11 cellular contexts compared by ENCODE assay signal in the genomic region with DNA sequence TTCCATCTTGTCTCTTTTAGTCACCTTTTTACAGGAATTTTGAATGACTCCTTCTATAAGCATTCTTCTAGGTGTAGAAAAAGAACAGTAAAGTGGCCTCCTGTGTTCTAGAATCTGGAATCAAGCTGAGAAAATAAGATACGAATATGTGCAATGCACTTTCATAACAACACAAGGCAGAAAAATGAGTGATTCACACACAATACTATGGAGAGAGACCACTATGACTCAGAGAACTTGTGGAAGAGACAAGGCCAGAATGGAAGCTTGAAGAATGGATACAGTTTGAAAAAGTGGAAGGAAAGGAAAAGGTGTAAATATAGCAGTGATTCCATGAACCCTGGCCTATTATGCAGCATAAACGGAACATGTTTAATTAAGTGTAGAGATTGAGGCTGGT. TPM values are rescaled to one million over a fixed set of nuclear protein-coding genes. Genes with fewer than 3 reads are reported as not detected.
DNase-seq lines count a peak whose midpoint lies in the region; ATAC-seq, FAIRE-seq and TF ChIP-seq lines count a peak whose summit lies in the region.
"Had no signal": no experiment of that assay in that cellular context is flagged by ENCODE, and none has a peak within 500 bp of the region (broad histone marks: within the 10 kb centered on the region; RNA-seq: fewer than 3 reads in every experiment).

No MANE protein-coding gene starts in this region.

- no peaks in the 10 kb centered on the region for H3K27me3 ChIP-seq in CD4-positive, alpha-beta T cell (ENCODE audit: control insufficient read depth, insufficient read depth, low read length)
- H3K27me3 ChIP-seq: ascending aorta, hepatocyte had no signal

- no peak overlapping the region for H3K27ac ChIP-seq in CD4-positive, alpha-beta T cell (ENCODE audit: low read depth, low read length)
- H3K27ac ChIP-seq: ascending aorta, hepatocyte had no signal

- H3K4me3 Mint-ChIP-seq in CD4-positive, alpha-beta T cell, result peak overlapping the region; percentile 51
- H3K4me3 Mint-ChIP-seq in activated T-helper 2 cell treated with anti-CD3 and anti-CD28 coated beads, Interferon-gamma antibody, Interleukin-2, Interleukin-4, amounts not matched to agents 10 μg/mL and 5 μg/mL and 100 μg/mL, durations not matched to agents 14 hours and 24 hours and 36 hours (ENCODE audit: low read depth), result peak overlapping the region; percentile 34

- no peaks in the 10 kb centered on the region for H3K36me3 Mint-ChIP-seq in CD4-positive, alpha-beta T cell (ENCODE audit: low read depth)
- H3K36me3 Mint-ChIP-seq in activated T-helper 2 cell treated with anti-CD3 and anti-CD28 coated beads, Interferon-gamma antibody, Interleukin-2, Interleukin-4, amounts not matched to agents 10 μg/mL and 5 μg/mL and 100 μg/mL, durations not matched to agents 14 hours and 24 hours and 36 hours (ENCODE audit: low read depth), result peaks cover 14% of the 10 kb centered on the region
- H3K36me3 Mint-ChIP-seq: naive B cell had no signal

- DNase-seq in CD4-positive, alpha-beta T cell, result no peak
- DNase-seq in HTR-8/SVneo (ENCODE audit: insufficient read length, low spot score) (peak; percentile 4), glomerular endothelial cell (ENCODE audit: extremely low read depth, low read depth, low spot score) (peak; percentile 33), NCI-H187 treated with DMSO at 0.1 percent for 48 hours (lab: John Stamatoyannopoulos, UW) (no peak), DMS53 (lab: John Stamatoyannopoulos, UW) (no peak), NCI-H2171 (lab: John Stamatoyannopoulos, UW) (no peak), hepatic stellate cell (ENCODE audit: low spot score) (no peak)
- no peak for DNase-seq in activated T-helper 2 cell treated with anti-CD3 and anti-CD28 coated beads, Interferon-gamma antibody, Interleukin-2, Interleukin-4, amounts not matched to agents 10 μg/mL and 5 μg/mL and 100 μg/mL, durations not matched to agents 14 hours and 24 hours and 36 hours (ENCODE audit: low spot score)
- DNase-seq: naive B cell had no signal

- POLR2A ChIA-PET in CD4-positive, alpha-beta T cell (lab: Charles Lee), result interaction anchor here (0.6 to 2.0 kb wide), 7 partner anchors 7 to 399 kb away, joined by 3 to 10 read pairs (median 4); no protein-coding TSS in a partner anchor

- CTCF ChIA-PET in CD4-positive, alpha-beta T cell (lab: Charles Lee), result interaction anchor here (1.2 kb wide), 1 partner anchor 25 kb away, joined by 3 read pairs; no protein-coding TSS in a partner anchor

- H3K9me3 ChIP-seq in CD4-positive, alpha-beta T cell (ENCODE audit: control insufficient read depth, low read length), result no peaks in the 10 kb centered on the region
- H3K9me3 ChIP-seq: ascending aorta had no signal

- intact Hi-C loops in CD4-positive, alpha-beta T cell (cut with DNase I, micrococcal nuclease), result no loop called here
- intact Hi-C loops in activated T-helper 2 cell treated with anti-CD3 and anti-CD28 coated beads, Interferon-gamma antibody, Interleukin-2, Interleukin-4, amounts not matched to agents 10 μg/mL and 5 μg/mL and 100 μg/mL, durations not matched to agents 14 hours and 24 hours and 36 hours (cut with micrococcal nuclease), result no loop called here

- ATAC-seq in CD4-positive, alpha-beta T cell (ENCODE audit: poor library complexity), result no peak

- H3K27me3 Mint-ChIP-seq in CD4-positive, alpha-beta T cell, result no peaks in the 10 kb centered on the region
- H3K27me3 Mint-ChIP-seq in activated T-helper 2 cell treated with anti-CD3 and anti-CD28 coated beads, Interferon-gamma antibody, Interleukin-2, Interleukin-4, amounts not matched to agents 10 μg/mL and 5 μg/mL and 100 μg/mL, durations not matched to agents 14 hours and 24 hours and 36 hours (ENCODE audit: low read depth), result no peaks in the 10 kb centered on the region
- H3K27me3 Mint-ChIP-seq: naive B cell had no signal

- H3K27ac Mint-ChIP-seq in CD4-positive, alpha-beta T cell, result no peak overlapping the region
- no peak overlapping the region for H3K27ac Mint-ChIP-seq in activated T-helper 2 cell treated with anti-CD3 and anti-CD28 coated beads, Interferon-gamma antibody, Interleukin-2, Interleukin-4, amounts not matched to agents 10 μg/mL and 5 μg/mL and 100 μg/mL, durations not matched to agents 14 hours and 24 hours and 36 hours

- H3K9me3 Mint-ChIP-seq in CD4-positive, alpha-beta T cell, result no peaks in the 10 kb centered on the region
- peaks cover 9% of the 10 kb centered on the region for H3K9me3 Mint-ChIP-seq in activated T-helper 2 cell treated with anti-CD3 and anti-CD28 coated beads, Interferon-gamma antibody, Interleukin-2, Interleukin-4, amounts not matched to agents 10 μg/mL and 5 μg/mL and 100 μg/mL, durations not matched to agents 14 hours and 24 hours and 36 hours
- H3K9me3 Mint-ChIP-seq: naive B cell had no signal

- FAIRE-seq in HTR-8/SVneo (lab: Jason Lieb, UNC), result no peak

- peaks cover 25% of the 10 kb centered on the region for H3K4me1 Mint-ChIP-seq in CD4-positive, alpha-beta T cell (ENCODE audit: low read depth)
- peaks cover 38% of the 10 kb centered on the region for H3K4me1 Mint-ChIP-seq in activated T-helper 2 cell treated with anti-CD3 and anti-CD28 coated beads, Interferon-gamma antibody, Interleukin-2, Interleukin-4, amounts not matched to agents 10 μg/mL and 5 μg/mL and 100 μg/mL, durations not matched to agents 14 hours and 24 hours and 36 hours (ENCODE audit: low read depth)

- no peak for TF ChIP-seq CTCF in CD4-positive, alpha-beta T cell (IDR thresholded peaks at IDR 0.05)

RNA-seq across cellular contexts. Expression of gene SAMSN1, which starts 57.1 kb away (rescaled TPM):
- 10 to 100 TPM; 51.2 to 51.3 TPM for total RNA-seq in CD4-positive, alpha-beta T cell
- 73.0 and 79.0 TPM in 2 replicates for total RNA-seq in activated T-helper 2 cell treated with anti-CD3 and anti-CD28 coated beads, Interferon-gamma antibody, Interleukin-2, Interleukin-4, amounts not matched to agents 10 μg/mL and 5 μg/mL and 100 μg/mL, durations not matched to agents 14 hours and 24 hours and 36 hours
- 0.15 and 0.23 TPM in 2 replicates for total RNA-seq in glomerular endothelial cell

Comparison
In these comparisons a context has a peak if more than half of its experiments do, and no peak if none do; other contexts are left out.
1. DNase-seq: peak in HTR-8/SVneo (single experiment) and glomerular endothelial cell (single experiment); none in CD4-positive, alpha-beta T cell (0 of 10), activated T-helper 2 cell treated with anti-CD3 and anti-CD28 coated beads, Interferon-gamma antibody, Interleukin-2, Interleukin-4, amounts not matched to agents 10 μg/mL and 5 μg/mL and 100 μg/mL, durations not matched to agents 14 hours and 24 hours and 36 hours (single experiment), NCI-H187 treated with DMSO at 0.1 percent for 48 hours (single experiment), DMS53 (single experiment), NCI-H2171 (single experiment) and hepatic stellate cell (single experiment).
2. RNA of gene SAMSN1, which starts 57.1 kb away (total RNA-seq): 73.0 to 79.0 TPM in activated T-helper 2 cell treated with anti-CD3 and anti-CD28 coated beads, Interferon-gamma antibody, Interleukin-2, Interleukin-4, amounts not matched to agents 10 μg/mL and 5 μg/mL and 100 μg/mL, durations not matched to agents 14 hours and 24 hours and 36 hours and 51.2 to 51.3 TPM in CD4-positive, alpha-beta T cell; 0.15 to 0.23 TPM in glomerular endothelial cell; every median in the first group is over 10 times any median in the second.